9 cellular contexts compared by ENCODE assay signal in the genomic region with DNA sequence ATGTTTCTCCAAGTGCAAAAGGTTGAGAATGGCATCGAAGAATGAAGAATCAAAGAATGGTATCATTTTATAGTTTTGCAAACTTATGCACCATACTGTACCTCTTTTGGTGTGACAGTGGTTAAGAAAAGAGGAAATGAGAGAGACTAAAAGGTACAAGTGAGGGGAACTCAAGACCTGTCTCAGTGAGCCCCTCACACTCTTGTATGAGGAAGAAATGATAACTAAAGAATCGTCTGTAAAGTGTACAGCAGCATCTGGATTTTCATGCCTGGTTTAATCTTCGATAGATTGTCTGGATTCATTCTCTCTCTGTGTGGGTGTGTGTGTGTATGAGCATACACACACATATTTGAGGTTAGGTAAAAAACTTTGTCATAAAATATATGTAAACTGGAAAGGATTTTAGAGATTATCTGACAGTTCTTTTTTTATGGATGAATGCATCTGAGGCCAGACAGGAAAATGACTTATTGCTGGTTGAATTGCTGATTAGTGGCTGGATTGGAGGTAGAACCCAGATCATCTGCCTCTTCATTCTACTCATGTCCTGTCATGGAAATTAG. TPM values are rescaled to one million over a fixed set of nuclear protein-coding genes. Genes with fewer than 3 reads are reported as not detected.
DNase-seq lines count a peak whose midpoint lies in the region; ATAC-seq, FAIRE-seq and TF ChIP-seq lines count a peak whose summit lies in the region.
"Had no signal": no experiment of that assay in that cellular context is flagged by ENCODE, and none has a peak within 500 bp of the region (broad histone marks: within the 10 kb centered on the region; RNA-seq: fewer than 3 reads in every experiment).

No MANE protein-coding gene starts in this region.

- no peaks in the 10 kb centered on the region for H3K9me2 ChIP-seq in hepatocyte (replicated peaks; ENCODE audit: insufficient read depth)

- H3K4me1 ChIP-seq in hepatocyte (ENCODE audit: insufficient read depth) = peaks cover 55% of the 10 kb centered on the region

- FAIRE-seq in HTR-8/SVneo (lab: Jason Lieb, UNC) = no peak

- H3K4me2 ChIP-seq in hepatocyte = peak overlapping the region; percentile 28

- no peaks in the 10 kb centered on the region for H4K20me1 ChIP-seq in hepatocyte (ENCODE audit: insufficient read depth, poor library complexity, severe bottlenecking)

- H3K36me3 ChIP-seq in hepatocyte (replicated peaks; ENCODE audit: insufficient read depth, low read depth) (no peaks in the 10 kb centered on the region), H7 (replicated peaks; ENCODE audit: control insufficient read depth, insufficient read depth, low read length) (no peaks in the 10 kb centered on the region)

- peaks cover 9% of the 10 kb centered on the region for H3K79me2 ChIP-seq in hepatocyte

- DNase-seq in NB4 (ENCODE audit: low read depth) (peak; percentile 66), hepatocyte (ENCODE audit: low spot score) (no peak), HTR-8/SVneo (ENCODE audit: insufficient read length, low spot score) (no peak), amygdala (lab: John Stamatoyannopoulos, UW) (no peak), islet precursor cell (no peak), H7 (no peak)

- TF ChIP-seq CTCF in NB4 (IDR thresholded peaks at IDR 0.05; ENCODE audit: low read depth, low read length) (no peak), hepatocyte (IDR thresholded peaks at IDR 0.05; ENCODE audit: poor library complexity) (no peak)

- peak; percentile 68 for ATAC-seq in GM18867 (IDR thresholded peaks at IDR 0.05; ENCODE audit: unreplicated experiment)
- ATAC-seq in HG02571 (IDR thresholded peaks at IDR 0.05; ENCODE audit: unreplicated experiment) = peak; percentile 51

- no peak for TF ChIP-seq POLR2A in NB4 (IDR thresholded peaks at IDR 0.05; ENCODE audit: extremely low read depth, insufficient read length)

- H3K27me3 ChIP-seq in hepatocyte (no peaks in the 10 kb centered on the region), H7 (ENCODE audit: control insufficient read depth, insufficient read depth, low read length) (no peaks in the 10 kb centered on the region)

- H3K4me3 ChIP-seq in NB4 (ENCODE audit: low read depth, low read length) (no peak overlapping the region), hepatocyte (no peak overlapping the region), H7 (ENCODE audit: insufficient read depth, low read depth, low read length) (no peak overlapping the region)

- WGBS in hepatocyte (ENCODE audit: low lambda C conversion rate, missing lambda C conversion rate) = 74% methylated on average over 3 of the region's 3 CpGs

- no peaks in the 10 kb centered on the region for H3K9me3 ChIP-seq in hepatocyte (ENCODE audit: low read depth)

- H2AFZ ChIP-seq in hepatocyte = no peak overlapping the region

- H3K27ac ChIP-seq in hepatocyte = peak overlapping the region; percentile 78
- H3K27ac ChIP-seq: VCaP had no signal

RNA-seq across cellular contexts. Expression of a gene that starts 15.9 kb away (rescaled TPM):
- total RNA-seq in hepatocyte = 372 and 373 TPM in 2 replicates
- polyA plus RNA-seq in hepatocyte = 139 and 144 TPM in 2 replicates
- 166 and 211 TPM in 2 replicates for total RNA-seq in H7 (2014; rRNA removed; shearing (Covaris generic))
